In genomic region chr5:59648949-59649921, GRCh38 we compare ENCODE assay signal across 10 cellular contexts.
DNase-seq lines count a peak whose midpoint lies in the region; ATAC-seq and TF ChIP-seq lines count a peak whose summit lies in the region.
"Had no signal": no experiment of that assay in that cellular context is flagged by ENCODE, and none has a peak within 500 bp of the region (broad histone marks: within the 10 kb centered on the region; RNA-seq: fewer than 3 reads in every experiment).

No MANE protein-coding gene starts in this region.

- H3K27ac ChIP-seq in right lobe of liver, result no peak overlapping the region
- peak overlapping the region in 1 of 2 donors; percentile 38 for H3K27ac ChIP-seq in testis
- H3K27ac ChIP-seq: C4-2B, HL-60 had no signal

- 42% methylated on average over 8 of the region's 8 CpGs for WGBS in right lobe of liver (ENCODE audit: insufficient coverage, low coverage, low lambda C conversion rate, missing lambda C conversion rate)
- 44 to 61% methylated on average over 8 of the region's 8 CpGs for WGBS in testis, 2 donors

- H3K4me1 ChIP-seq in right lobe of liver (no peaks in the 10 kb centered on the region), testis (peaks cover 11% of the 10 kb centered on the region)

- no peak for TF ChIP-seq CTCF in choroid plexus epithelial cell (conservative IDR thresholded peaks at IDR 0.05; ENCODE audit: low read depth, low read length)
- no peak for TF ChIP-seq CTCF in right lobe of liver (IDR thresholded peaks at IDR 0.05)
- TF ChIP-seq CTCF in testis (IDR thresholded peaks at IDR 0.05), result no peak

- no peaks in the 10 kb centered on the region for H3K27me3 ChIP-seq in right lobe of liver
- H3K27me3 ChIP-seq in testis, result no peaks in the 10 kb centered on the region

- no peaks in the 10 kb centered on the region for H3K36me3 ChIP-seq in right lobe of liver
- H3K36me3 ChIP-seq in testis (ENCODE audit: low read depth, missing control alignments), result no peaks in the 10 kb centered on the region

- DNase-seq in M059J (ENCODE audit: low read depth) (peak; percentile 7), choroid plexus epithelial cell (ENCODE audit: low read depth) (peak; percentile 69), right lobe of liver (peak in 1 of 3 donors; percentile 22), testis (peak; percentile 71), ureter (ENCODE audit: low spot score) (no peak)
- no peak for DNase-seq in activated effector memory CD4-positive, alpha-beta T cell treated with Interleukin-2 at 50 U/mL for 16 hours
- no peak for DNase-seq in activated naive CD4-positive, alpha-beta T cell (lab: John Stamatoyannopoulos, UW)
- DNase-seq: activated CD4-positive, alpha-beta T cell treated with anti-CD3 and anti-CD28 coated beads, Interleukin-2, amount 10 ng/mL, durations not matched to agents 7 days and 5 days had no signal

- intact Hi-C loops in right lobe of liver (cut with DNase I) (no loop called here), testis (cut with DNase I; ENCODE audit: low total_unique reads) (no loop called here)

- peak; percentile 58 to 86 (median 74) for ATAC-seq in right lobe of liver

- H3K4me3 ChIP-seq in choroid plexus epithelial cell (ENCODE audit: low read depth, low read length) (no peak overlapping the region), right lobe of liver (no peak overlapping the region), testis (no peak overlapping the region)

- no peak for TF ChIP-seq POLR2A in right lobe of liver (IDR thresholded peaks at IDR 0.05)
- no peak for TF ChIP-seq POLR2A in testis (IDR thresholded peaks at IDR 0.05)

- H3K9me3 ChIP-seq in right lobe of liver (no peaks in the 10 kb centered on the region), testis (no peaks in the 10 kb centered on the region)

Comparison
In these comparisons a context has a peak if more than half of its experiments do, and no peak if none do; other contexts are left out.
1. DNase-seq: peak in M059J (single experiment), choroid plexus epithelial cell (single experiment) and testis (single experiment); none in activated effector memory CD4-positive, alpha-beta T cell treated with Interleukin-2 at 50 U/mL for 16 hours (single experiment), ureter (single experiment) and activated naive CD4-positive, alpha-beta T cell (0 of 4).